In genomic region chr6:169340395-169340794, GRCh38 we compare ENCODE assay signal across 12 cellular contexts.
DNase-seq lines count a peak whose midpoint lies in the region; ATAC-seq and TF ChIP-seq lines count a peak whose summit lies in the region.
"Had no signal": no experiment of that assay in that cellular context is flagged by ENCODE, and none has a peak within 500 bp of the region (broad histone marks: within the 10 kb centered on the region; RNA-seq: fewer than 3 reads in every experiment).

No MANE protein-coding gene starts in this region.

- no peaks in the 10 kb centered on the region for H3K9me3 ChIP-seq in RWPE2 (ENCODE audit: severe bottlenecking)
- no peaks in the 10 kb centered on the region for H3K9me3 ChIP-seq in esophagus squamous epithelium
- H3K9me3 ChIP-seq in aorta (ENCODE audit: control insufficient read depth, low read length) = no peaks in the 10 kb centered on the region

- WGBS in esophagus squamous epithelium, 2 donors = 45% methylated on average over 14 of the region's 20 CpGs; no CpG with 5 or more reads in 1 of the 2 donors
- 50 to 59% methylated on average over 20 of the region's 20 CpGs for WGBS in aorta, 2 donors

- ATAC-seq in RWPE2 (ENCODE audit: low read depth) (peak; percentile 97), aorta (ENCODE audit: low FRiP score) (peak; percentile 68), omental fat pad (ENCODE audit: low FRiP score) (no peak)

- intact Hi-C loops in esophagus squamous epithelium (cut with DNase I) = no loop called here
- intact Hi-C loops in aorta (cut with DNase I) = loop anchor here in 1 of 2 donors (10.0 kb wide), 1 partner anchor 426 kb away; no protein-coding TSS in a partner anchor

- no peak overlapping the region for H3K4me3 ChIP-seq in RWPE2 (ENCODE audit: severe bottlenecking)
- H3K4me3 ChIP-seq in esophagus squamous epithelium = no peak overlapping the region
- no peak overlapping the region for H3K4me3 ChIP-seq in aorta (ENCODE audit: low read length in 2 of 2)
- H3K4me3 ChIP-seq: neural progenitor cell had no signal

- no peak overlapping the region for H3K4me3 Mint-ChIP-seq in HFFc6
- H3K4me3 Mint-ChIP-seq in activated CD4-positive, alpha-beta memory T cell treated with anti-CD3 and anti-CD28 coated beads, Interleukin-2, amount 10 ng/mL, durations not matched to agents 7 days and 5 days = no peak overlapping the region
- H3K4me3 Mint-ChIP-seq: neural progenitor cell had no signal

- POLR2A ChIA-PET in activated CD4-positive, alpha-beta memory T cell treated with anti-CD3 and anti-CD28 coated beads, Interleukin-2, amount 10 ng/mL, durations not matched to agents 7 days and 5 days (lab: Charles Lee) = no interaction called here

- H3K4me1 Mint-ChIP-seq in HFFc6 (ENCODE audit: low read depth) = no peaks in the 10 kb centered on the region
- no peaks in the 10 kb centered on the region for H3K4me1 Mint-ChIP-seq in activated CD4-positive, alpha-beta memory T cell treated with anti-CD3 and anti-CD28 coated beads, Interleukin-2, amount 10 ng/mL, durations not matched to agents 7 days and 5 days

- H3K36me3 ChIP-seq in RWPE2 (ENCODE audit: low read depth) (no peaks in the 10 kb centered on the region), esophagus squamous epithelium (no peaks in the 10 kb centered on the region), aorta (ENCODE audit: control insufficient read depth in 1 of 2, insufficient read depth in 2 of 2, low read length in 1 of 2) (no peaks in the 10 kb centered on the region)
- H3K36me3 ChIP-seq: neural progenitor cell had no signal

- CTCF ChIA-PET in activated CD4-positive, alpha-beta memory T cell treated with anti-CD3 and anti-CD28 coated beads, Interleukin-2, amount 10 ng/mL, durations not matched to agents 7 days and 5 days (lab: Charles Lee) = no interaction called here

- no peaks in the 10 kb centered on the region for H3K9me3 Mint-ChIP-seq in HFFc6
- no peaks in the 10 kb centered on the region for H3K9me3 Mint-ChIP-seq in activated CD4-positive, alpha-beta memory T cell treated with anti-CD3 and anti-CD28 coated beads, Interleukin-2, amount 10 ng/mL, durations not matched to agents 7 days and 5 days

- no peak for TF ChIP-seq POLR2A in esophagus squamous epithelium (IDR thresholded peaks at IDR 0.05)

- H3K27me3 ChIP-seq in RWPE2 (ENCODE audit: insufficient read depth, poor library complexity, severe bottlenecking) (no peaks in the 10 kb centered on the region), esophagus squamous epithelium (no peaks in the 10 kb centered on the region), aorta (ENCODE audit: control insufficient read depth in 1 of 2, insufficient read depth in 2 of 2, low read length in 1 of 2) (no peaks in the 10 kb centered on the region)
- H3K27me3 ChIP-seq: neural progenitor cell had no signal

- H3K27ac Mint-ChIP-seq in HFFc6 = no peak overlapping the region
- no peak overlapping the region for H3K27ac Mint-ChIP-seq in activated CD4-positive, alpha-beta memory T cell treated with anti-CD3 and anti-CD28 coated beads, Interleukin-2, amount 10 ng/mL, durations not matched to agents 7 days and 5 days

- H3K27ac ChIP-seq in RWPE2 (ENCODE audit: poor library complexity, severe bottlenecking) (peak overlapping the region; percentile 53), esophagus squamous epithelium (peak overlapping the region; percentile 59 to 80 (median 68)), aorta (ENCODE audit: low read depth in 1 of 2, low read length in 2 of 2) (no peak overlapping the region)
- H3K27ac ChIP-seq: 22Rv1, neural progenitor cell had no signal

- H3K27me3 Mint-ChIP-seq in HFFc6 (ENCODE audit: insufficient read depth) = peaks cover 2% of the 10 kb centered on the region
- H3K27me3 Mint-ChIP-seq in activated CD4-positive, alpha-beta memory T cell treated with anti-CD3 and anti-CD28 coated beads, Interleukin-2, amount 10 ng/mL, durations not matched to agents 7 days and 5 days = no peaks in the 10 kb centered on the region

- H3K36me3 Mint-ChIP-seq in HFFc6 (ENCODE audit: low read depth) = no peaks in the 10 kb centered on the region
- no peaks in the 10 kb centered on the region for H3K36me3 Mint-ChIP-seq in activated CD4-positive, alpha-beta memory T cell treated with anti-CD3 and anti-CD28 coated beads, Interleukin-2, amount 10 ng/mL, durations not matched to agents 7 days and 5 days (ENCODE audit: low read depth)

- TF ChIP-seq CTCF in RWPE2 (IDR thresholded peaks at IDR 0.05; ENCODE audit: poor library complexity, severe bottlenecking) (no peak), esophagus squamous epithelium (IDR thresholded peaks at IDR 0.05) (no peak), HFFc6 (IDR thresholded peaks at IDR 0.05) (no peak), omental fat pad (IDR thresholded peaks at IDR 0.05) (no peak)

- DNase-seq in DMS 273 (lab: John Stamatoyannopoulos, UW; ENCODE audit: unreplicated experiment) (peak; percentile 9), DMS 273 treated with DMSO at 0.1 percent for 48 hours (lab: John Stamatoyannopoulos, UW) (no peak), RWPE2 (ENCODE audit: low spot score) (peak; percentile 85), esophagus squamous epithelium (lab: John Stamatoyannopoulos, UW) (no peak), aorta (peak; percentile 83), HFFc6 (no peak), omental fat pad (ENCODE audit: low spot score) (no peak)
- DNase-seq in activated CD4-positive, alpha-beta memory T cell treated with anti-CD3 and anti-CD28 coated beads, Interleukin-2, amount 10 ng/mL, durations not matched to agents 7 days and 5 days = no peak
- DNase-seq: activated naive CD4-positive, alpha-beta T cell; NCI-H2171 had no signal

- peaks cover 41% of the 10 kb centered on the region for H3K4me1 ChIP-seq in RWPE2 (ENCODE audit: insufficient read depth, poor library complexity, severe bottlenecking)
- peaks cover 9 to 63% (median 38%) of the 10 kb centered on the region in 3 donors for H3K4me1 ChIP-seq in esophagus squamous epithelium
- no peaks in the 10 kb centered on the region for H3K4me1 ChIP-seq in aorta (ENCODE audit: control insufficient read depth in 1 of 2, insufficient read depth in 2 of 2, low read length in 2 of 2)
- H3K4me1 ChIP-seq: neural progenitor cell had no signal

Comparison
In these comparisons a context has a peak if more than half of its experiments do, and no peak if none do; other contexts are left out.
1. DNase-seq: peak in DMS 273 (single experiment), RWPE2 (single experiment) and aorta (2 of 2); none in DMS 273 treated with DMSO at 0.1 percent for 48 hours (single experiment), esophagus squamous epithelium (single experiment), HFFc6 (single experiment), activated CD4-positive, alpha-beta memory T cell treated with anti-CD3 and anti-CD28 coated beads, Interleukin-2, amount 10 ng/mL, durations not matched to agents 7 days and 5 days (single experiment) and omental fat pad (single experiment).
2. H3K27ac ChIP-seq: peak in RWPE2 (single experiment) and esophagus squamous epithelium (4 of 4); none in aorta (0 of 2).